In genomic region chrX:24646745-24647182, GRCh38 we compare ENCODE assay signal across 8 cellular contexts. TPM values are rescaled to one million over a fixed set of nuclear protein-coding genes. Genes with fewer than 3 reads are reported as not detected.
DNase-seq lines count a peak whose midpoint lies in the region; ATAC-seq and TF ChIP-seq lines count a peak whose summit lies in the region.

No MANE protein-coding gene starts in this region.

- WGBS in sigmoid colon, 2 donors = 2 to 22% methylated on average over 13 of the region's 13 CpGs

- DNase-seq in EH (ENCODE audit: low read depth) = peak; percentile 13
- peak; percentile 10 for DNase-seq in WERI-Rb-1
- peak; percentile 30 to 66 for DNase-seq in cardiac muscle cell (ENCODE audit: low read depth in 1 of 2, low spot score in 1 of 2)
- no peak for DNase-seq in sigmoid colon
- no peak for DNase-seq in kidney tubule cell (ENCODE audit: low spot score)
- no peak for DNase-seq in NCI-H2081 treated with DMSO at 0.1 percent for 48 hours (lab: John Stamatoyannopoulos, UW)
- no peak for DNase-seq in Peyer's patch

- ATAC-seq in HG02885 (IDR thresholded peaks at IDR 0.05; ENCODE audit: poor library complexity, unreplicated experiment) = peak; percentile 11

- H3K27me3 ChIP-seq in WERI-Rb-1 (ENCODE audit: insufficient read depth, low read depth, severe bottlenecking) (peaks cover 12% of the 10 kb centered on the region), cardiac muscle cell (no peaks in the 10 kb centered on the region), sigmoid colon (no peaks in the 10 kb centered on the region), Peyer's patch (no peaks in the 10 kb centered on the region)

- no peaks in the 10 kb centered on the region for H3K9me3 ChIP-seq in WERI-Rb-1 (ENCODE audit: severe bottlenecking)
- H3K9me3 ChIP-seq in cardiac muscle cell (ENCODE audit: low read depth) = no peaks in the 10 kb centered on the region
- no peaks in the 10 kb centered on the region for H3K9me3 ChIP-seq in sigmoid colon
- H3K9me3 ChIP-seq in Peyer's patch = no peaks in the 10 kb centered on the region

- TF ChIP-seq EP300 in sigmoid colon (IDR thresholded peaks at IDR 0.05) = no peak

- no peak for TF ChIP-seq CTCF in WERI-Rb-1 (IDR thresholded peaks at IDR 0.05; ENCODE audit: low read depth, low read length)
- TF ChIP-seq CTCF in cardiac muscle cell (IDR thresholded peaks at IDR 0.05; ENCODE audit: low read depth, low read length) = no peak
- no peak for TF ChIP-seq CTCF in sigmoid colon (IDR thresholded peaks at IDR 0.05)
- TF ChIP-seq CTCF in Peyer's patch (IDR thresholded peaks at IDR 0.05) = no peak

- TF ChIP-seq POLR2A in sigmoid colon (IDR thresholded peaks at IDR 0.05) (no peak), Peyer's patch (IDR thresholded peaks at IDR 0.05) (no peak)

- no peak overlapping the region for H3K27ac ChIP-seq in WERI-Rb-1
- peak overlapping the region; percentile 68 for H3K27ac ChIP-seq in cardiac muscle cell
- peak overlapping the region; percentile 52 to 60 (median 56) for H3K27ac ChIP-seq in sigmoid colon
- no peak overlapping the region for H3K27ac ChIP-seq in Peyer's patch

- H3K36me3 ChIP-seq in WERI-Rb-1 (no peaks in the 10 kb centered on the region), cardiac muscle cell (peaks cover 5% of the 10 kb centered on the region), sigmoid colon (no peaks in the 10 kb centered on the region), Peyer's patch (no peaks in the 10 kb centered on the region)

- H3K4me1 ChIP-seq in cardiac muscle cell (ENCODE audit: low read depth) (peaks cover 9% of the 10 kb centered on the region), sigmoid colon (peaks cover 0 to 3% (median 0%) of the 10 kb centered on the region in 4 donors), Peyer's patch (no peaks in the 10 kb centered on the region)

- no peak overlapping the region for H3K4me3 ChIP-seq in WERI-Rb-1 (ENCODE audit: low read depth, low read length)
- peak overlapping the region; percentile 43 for H3K4me3 ChIP-seq in cardiac muscle cell
- peak overlapping the region; percentile 8 to 44 (median 34) for H3K4me3 ChIP-seq in sigmoid colon
- peak overlapping the region in 2 of 4 donors; percentile 11 to 33 for H3K4me3 ChIP-seq in Peyer's patch

- intact Hi-C loops in sigmoid colon (cut with DNase I) = no loop called here

RNA-seq across cellular contexts. Expression of gene PCYT1B, which starts 0.4 kb away (rescaled TPM):
- 37.4 and 41.1 TPM in 2 replicates for total RNA-seq in cardiac muscle cell
- polyA plus RNA-seq in cardiac muscle cell = 17.2 and 25.5 TPM in 2 replicates
- total RNA-seq in sigmoid colon = 1 to 10 TPM in 2 of 4 donors, under 1 TPM in 2; 0.49 to 2.4 (median 1.5) TPM
- under 1 TPM in 2 of 3 donors, not detected in 1; under 0.01 to 0.55 TPM for polyA plus RNA-seq in sigmoid colon
- not detected for total RNA-seq in Peyer's patch

RNA-seq across cellular contexts. Expression of gene POLA1, which starts 47.0 kb away (rescaled TPM):
- total RNA-seq in cardiac muscle cell (18.2 and 22.9 TPM in 2 replicates), sigmoid colon (10 to 100 TPM; 11.4 to 15.0 (median 12.3) TPM), Peyer's patch (10 to 100 TPM in 2 of 4 donors, 1 to 10 TPM in 2; 5.3 to 51.2 (median 9.5) TPM)
- polyA plus RNA-seq in cardiac muscle cell (11.1 and 19.4 TPM in 2 replicates), sigmoid colon (1 to 10 TPM; 1.8 to 6.3 (median 3.0) TPM)

Comparison
In these comparisons a context has a peak if more than half of its experiments do, and no peak if none do; other contexts are left out.
1. DNase-seq: peak in EH (single experiment), WERI-Rb-1 (single experiment) and cardiac muscle cell (2 of 2); none in sigmoid colon (single experiment), kidney tubule cell (single experiment), NCI-H2081 treated with DMSO at 0.1 percent for 48 hours (single experiment) and Peyer's patch (0 of 3).
2. H3K27ac ChIP-seq: peak in cardiac muscle cell (single experiment) and sigmoid colon (4 of 4); none in WERI-Rb-1 (single experiment) and Peyer's patch (0 of 4).
3. RNA of gene PCYT1B, which starts 0.4 kb away (total RNA-seq): 37.4 to 41.1 TPM in cardiac muscle cell; 0.49 to 2.4 TPM in sigmoid colon and not detected in Peyer's patch; every median in the first group is over 10 times any median in the second.